21 cellular contexts compared by ENCODE assay signal in genomic region chr4:52560844-52561280, GRCh38.
DNase-seq lines count a peak whose midpoint lies in the region; ATAC-seq and TF ChIP-seq lines count a peak whose summit lies in the region.
"Had no signal": no experiment of that assay in that cellular context is flagged by ENCODE, and none has a peak within 500 bp of the region (broad histone marks: within the 10 kb centered on the region; RNA-seq: fewer than 3 reads in every experiment).

No MANE protein-coding gene starts in this region.

- H3K4me1 Mint-ChIP-seq in HFFc6 (ENCODE audit: low read depth) = peaks cover 20% of the 10 kb centered on the region
- H3K4me1 Mint-ChIP-seq in endothelial cell (ENCODE audit: unreplicated experiment) = no peaks in the 10 kb centered on the region
- H3K4me1 Mint-ChIP-seq in neural crest cell = peaks cover 5% of the 10 kb centered on the region
- H3K4me1 Mint-ChIP-seq in T-helper 2 cell treated with Interferon-gamma antibody and Interleukin-4, amounts not matched to agents 5 μg/mL and 100 μg/mL, for 36 hours (ENCODE audit: low read depth) = no peaks in the 10 kb centered on the region
- H3K4me1 Mint-ChIP-seq: CD8-positive, alpha-beta memory T cell; nephron had no signal

- TF ChIP-seq CTCF in HFFc6 (IDR thresholded peaks at IDR 0.05) (no peak), endothelial cell (IDR thresholded peaks at IDR 0.05; ENCODE audit: unreplicated experiment) (no peak), neural crest cell (conservative IDR thresholded peaks at IDR 0.05) (no peak)

- peak; percentile 24 for DNase-seq in AG08395 (ENCODE audit: low spot score)
- peak; percentile 91 for DNase-seq in HFFc6
- no peak for DNase-seq in endothelial cell (ENCODE audit: low spot score)
- DNase-seq in neural crest cell (ENCODE audit: low read depth, low spot score) = no peak
- no peak for DNase-seq in activated naive CD4-positive, alpha-beta T cell (lab: John Stamatoyannopoulos, UW)
- DNase-seq in T-helper 1 cell = no peak
- DNase-seq in T-helper 2 cell treated with Interferon-gamma antibody and Interleukin-4, amounts not matched to agents 5 μg/mL and 100 μg/mL, for 36 hours (ENCODE audit: low spot score) = no peak
- DNase-seq: activated naive CD4-positive, alpha-beta T cell treated with anti-CD3 and anti-CD28 coated beads, Interleukin-2, amount 50 U/mL, for 16 hours; activated T-cell treated with anti-CD3 and anti-CD28 coated beads for 4 hours; CD8-positive, alpha-beta memory T cell; effector CD4-positive, alpha-beta T cell; hippocampal formation; KBM-7; kidney; MV-4-11; NCI-H187 treated with DMSO at 0.1 percent for 48 hours; retina; stimulated activated naive CD4-positive, alpha-beta T cell treated with Interleukin-2 at 50 U/mL for 16 hours; trophoblast cell had no signal

- no peak for ATAC-seq in GM18517 (IDR thresholded peaks at IDR 0.05; ENCODE audit: unreplicated experiment)

- no peaks in the 10 kb centered on the region for H3K9me3 Mint-ChIP-seq in HFFc6
- no peaks in the 10 kb centered on the region for H3K9me3 Mint-ChIP-seq in endothelial cell (ENCODE audit: unreplicated experiment)
- H3K9me3 Mint-ChIP-seq in neural crest cell = no peaks in the 10 kb centered on the region
- H3K9me3 Mint-ChIP-seq in T-helper 2 cell treated with Interferon-gamma antibody and Interleukin-4, amounts not matched to agents 5 μg/mL and 100 μg/mL, for 36 hours = no peaks in the 10 kb centered on the region
- H3K9me3 Mint-ChIP-seq: CD8-positive, alpha-beta memory T cell; nephron had no signal

- H3K27ac Mint-ChIP-seq in HFFc6 (no peak overlapping the region), endothelial cell (ENCODE audit: unreplicated experiment) (peak overlapping the region; percentile 9), neural crest cell (ENCODE audit: unreplicated experiment) (peak overlapping the region; percentile 1)
- no peak overlapping the region for H3K27ac Mint-ChIP-seq in T-helper 2 cell treated with Interferon-gamma antibody and Interleukin-4, amounts not matched to agents 5 μg/mL and 100 μg/mL, for 36 hours
- H3K27ac Mint-ChIP-seq: CD8-positive, alpha-beta memory T cell; nephron had no signal

- no peak overlapping the region for H3K4me3 Mint-ChIP-seq in HFFc6
- H3K4me3 Mint-ChIP-seq in endothelial cell (ENCODE audit: unreplicated experiment) = no peak overlapping the region
- H3K4me3 Mint-ChIP-seq in neural crest cell = no peak overlapping the region
- H3K4me3 Mint-ChIP-seq in T-helper 2 cell treated with Interferon-gamma antibody and Interleukin-4, amounts not matched to agents 5 μg/mL and 100 μg/mL, for 36 hours = no peak overlapping the region
- H3K4me3 Mint-ChIP-seq: CD8-positive, alpha-beta memory T cell; nephron had no signal

- H3K27me3 Mint-ChIP-seq in HFFc6 (ENCODE audit: insufficient read depth) (peaks cover 20% of the 10 kb centered on the region), endothelial cell (ENCODE audit: unreplicated experiment) (peaks cover 1% of the 10 kb centered on the region), neural crest cell (ENCODE audit: low read depth) (no peaks in the 10 kb centered on the region)
- H3K27me3 Mint-ChIP-seq in T-helper 2 cell treated with Interferon-gamma antibody and Interleukin-4, amounts not matched to agents 5 μg/mL and 100 μg/mL, for 36 hours (ENCODE audit: low read depth) = peaks cover 3% of the 10 kb centered on the region

- H3K36me3 Mint-ChIP-seq in HFFc6 (ENCODE audit: low read depth) (no peaks in the 10 kb centered on the region), endothelial cell (ENCODE audit: low read depth, unreplicated experiment) (peaks cover 4% of the 10 kb centered on the region), neural crest cell (ENCODE audit: low read depth) (no peaks in the 10 kb centered on the region)
- no peaks in the 10 kb centered on the region for H3K36me3 Mint-ChIP-seq in T-helper 2 cell treated with Interferon-gamma antibody and Interleukin-4, amounts not matched to agents 5 μg/mL and 100 μg/mL, for 36 hours (ENCODE audit: low read depth)
- H3K36me3 Mint-ChIP-seq: CD8-positive, alpha-beta memory T cell had no signal

Comparison
In these comparisons a context has a peak if more than half of its experiments do, and no peak if none do; other contexts are left out.
1. DNase-seq: peak in AG08395 (single experiment) and HFFc6 (single experiment); none in endothelial cell (single experiment), neural crest cell (single experiment), activated naive CD4-positive, alpha-beta T cell (0 of 4), T-helper 1 cell (0 of 5) and T-helper 2 cell treated with Interferon-gamma antibody and Interleukin-4, amounts not matched to agents 5 μg/mL and 100 μg/mL, for 36 hours (single experiment).
2. H3K27ac Mint-ChIP-seq: peak in endothelial cell (single experiment) and neural crest cell (single experiment); none in HFFc6 (single experiment) and T-helper 2 cell treated with Interferon-gamma antibody and Interleukin-4, amounts not matched to agents 5 μg/mL and 100 μg/mL, for 36 hours (single experiment).